Comparison of ENCODE assay signal across 9 cellular contexts in the genomic region with DNA sequence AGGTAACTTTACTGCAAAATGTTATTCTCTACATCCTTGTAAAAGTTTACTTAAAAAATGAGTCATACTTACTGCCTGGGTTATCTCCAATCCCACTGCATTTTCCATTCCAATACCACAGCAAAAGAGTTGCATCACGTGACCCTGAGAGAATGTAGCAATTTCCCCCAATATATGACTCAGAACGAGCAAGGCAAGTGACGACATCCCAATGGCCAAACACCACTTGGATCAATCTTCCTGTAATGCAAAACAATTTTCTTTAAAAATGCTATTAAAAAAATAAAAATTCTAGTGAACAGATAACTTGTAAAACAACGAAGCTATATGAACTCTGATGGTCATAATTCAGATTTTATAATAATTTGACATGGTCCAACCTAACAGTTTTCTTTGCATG.
A peak's percentile ranks its signal among the peaks of the same experiment; 100 is the strongest.
DNase-seq lines count a peak whose midpoint lies in the region; ATAC-seq and TF ChIP-seq lines count a peak whose summit lies in the region.
"Had no signal": no experiment of that assay in that cellular context is flagged by ENCODE, and none has a peak within 500 bp of the region (broad histone marks: within the 10 kb centered on the region; RNA-seq: fewer than 3 reads in every experiment).

No MANE protein-coding gene starts in this region.

- H3K9me2 ChIP-seq in HCT116 (ENCODE audit: insufficient read depth) = no peaks in the 10 kb centered on the region

- H3K36me3 ChIP-seq in HCT116 (ENCODE audit: control insufficient read depth in 1 of 2, insufficient read depth in 2 of 2, low read length in 2 of 2) = no peaks in the 10 kb centered on the region
- H3K36me3 ChIP-seq in SJCRH30 = no peaks in the 10 kb centered on the region

- no TSS peak for BruUV-seq in HCT116 (replicated peaks; lab: Mats Ljungman, UMichigan)

- no peak; the same call in 1 of the 2 replicates for ATAC-seq in HCT116
- ATAC-seq in HG02798 (IDR thresholded peaks at IDR 0.05; ENCODE audit: poor library complexity, unreplicated experiment) = no peak

- CTCF ChIA-PET in HCT116 (lab: Charles Lee) = interaction anchor here (1.2 kb wide), 1 partner anchor 16 kb away, joined by 3 read pairs; no protein-coding TSS in a partner anchor

- H3K36me3 Mint-ChIP-seq in nephron progenitor cell (ENCODE audit: low read depth) = no peaks in the 10 kb centered on the region

- RAD21 ChIA-PET in HCT116 (lab: Charles Lee; ENCODE audit: low non-redundant PET in 1 of 2, low total read pairs in 2 of 2, uncharacterized antibody in 2 of 2, unreplicated experiment in 2 of 2) = no interaction called here

- TF ChIP-seq CTCF in HCT116 (IDR thresholded peaks at IDR 0.05 in 2 of 3, conservative IDR thresholded peaks at IDR 0.05 in 1 of 3; ENCODE audit: borderline replicate concordance in 1 of 3, insufficient read depth in 1 of 3, low read depth in 2 of 3, low read length in 2 of 3) = no peak
- no peak for TF ChIP-seq CTCF in nephron progenitor cell (IDR thresholded peaks at IDR 0.05)

- H3K4me3 ChIP-seq in HCT116 (replicated peaks in 1 of 2; ENCODE audit: low read depth in 1 of 2, low read length in 2 of 2) (no peak overlapping the region), SJCRH30 (no peak overlapping the region)

- H3K27ac Mint-ChIP-seq in nephron progenitor cell = no peak overlapping the region

- no peaks in the 10 kb centered on the region for H3K27me3 Mint-ChIP-seq in nephron progenitor cell (ENCODE audit: low read depth, poor library complexity)

- POLR2A ChIA-PET in HCT116 (lab: Charles Lee) = no interaction called here

- no peak for TF ChIP-seq POLR2A in HCT116 (IDR thresholded peaks at IDR 0.05; ENCODE audit: borderline replicate concordance, extremely low read depth, insufficient read depth, insufficient read length)

- DNase-seq in HCT116 (ENCODE audit: low read depth, low spot score) (peak; percentile 53), SKM-1 treated with dmso at 0.1 percent for 144 hours (lab: John Stamatoyannopoulos, UW; ENCODE audit: unreplicated experiment) (peak; percentile 83), epithelial cell of prostate (ENCODE audit: low read depth, low spot score) (peak; percentile 34), NCI-H510A (lab: John Stamatoyannopoulos, UW) (no peak), nephron progenitor cell (no peak), SJCRH30 (no peak)
- DNase-seq in stimulated activated CD4-positive, alpha-beta T cell treated with anti-CD3 and anti-CD28 coated beads, Interleukin-2, amount 100 ng/mL, for 48 hours = peak; percentile 15 to 35
- DNase-seq: NCI-H446 treated with DMSO at 0.1 percent for 48 hours had no signal

- no peaks in the 10 kb centered on the region for H3K79me2 ChIP-seq in HCT116 (ENCODE audit: insufficient read depth, low read length)

- H2AFZ ChIP-seq in HCT116 (ENCODE audit: low read depth, low read length, poor library complexity, severe bottlenecking) = no peak overlapping the region

- H4K20me1 ChIP-seq in HCT116 (ENCODE audit: insufficient read depth) = no peaks in the 10 kb centered on the region

- no peak overlapping the region for H3K4me2 ChIP-seq in HCT116 (ENCODE audit: low read length)

- H3K27me3 ChIP-seq in HCT116 (ENCODE audit: insufficient read depth, low read length) (no peaks in the 10 kb centered on the region), SJCRH30 (no peaks in the 10 kb centered on the region)

- intact Hi-C loops in HCT116 (cut with micrococcal nuclease) = no loop called here

- no peaks in the 10 kb centered on the region for H3K4me1 Mint-ChIP-seq in nephron progenitor cell

- no peak overlapping the region for H3K4me3 Mint-ChIP-seq in nephron progenitor cell

- TF ChIP-seq RAD21 in HCT116 (IDR thresholded peaks at IDR 0.05; ENCODE audit: low read depth) = no peak

- no peak overlapping the region for H3K9ac ChIP-seq in HCT116 (ENCODE audit: low read length)

- no peaks in the 10 kb centered on the region for H3K9me3 Mint-ChIP-seq in nephron progenitor cell

- no peak overlapping the region for H3K27ac ChIP-seq in HCT116 (ENCODE audit: low read depth, low read length)
- peak overlapping the region; percentile 49 for H3K27ac ChIP-seq in epithelial cell of prostate
- H3K27ac ChIP-seq in SJCRH30 = no peak overlapping the region

- peaks cover 0 to 5% of the 10 kb centered on the region in 2 experiments; a peak in 1 of 4 replicates for H3K4me1 ChIP-seq in HCT116 (ENCODE audit: control insufficient read depth in 1 of 2, insufficient read depth in 2 of 2, low read length in 2 of 2)
- H3K4me1 ChIP-seq in SJCRH30 = 0 out of 2 replicates have a peak, but pooled peaks cover 3% of the 10 kb centered on the region

- H3K9me3 ChIP-seq in HCT116 (ENCODE audit: control insufficient read depth in 1 of 2, insufficient read depth in 1 of 2, low read depth in 1 of 2, low read length in 2 of 2) = no peaks in the 10 kb centered on the region
- H3K9me3 ChIP-seq in SJCRH30 (replicated peaks) = no peaks in the 10 kb centered on the region

TF ChIP-seq in HCT116, 20 proteins besides CTCF, POLR2A, EP300 and RAD21:
- TF ChIP-seq JUND (IDR thresholded peaks at IDR 0.05) = peak; percentile 64
- TF ChIP-seq CBX3 (IDR thresholded peaks at IDR 0.05; ENCODE audit: low read depth) = peak; percentile 81
- TF ChIP-seq CEBPB (IDR thresholded peaks at IDR 0.05; ENCODE audit: low read depth) = peak; percentile 94
- peak; percentile 47 for TF ChIP-seq SP1 (IDR thresholded peaks at IDR 0.05; ENCODE audit: low read depth)
- no peak for TF ChIP-seq SIN3A (IDR thresholded peaks at IDR 0.05; ENCODE audit: low read depth)
- TF ChIP-seq ZFX (IDR thresholded peaks at IDR 0.05) = no peak
- no peak for TF ChIP-seq EGR1 (IDR thresholded peaks at IDR 0.05; ENCODE audit: low read depth)
- TF ChIP-seq, protein P1, sequence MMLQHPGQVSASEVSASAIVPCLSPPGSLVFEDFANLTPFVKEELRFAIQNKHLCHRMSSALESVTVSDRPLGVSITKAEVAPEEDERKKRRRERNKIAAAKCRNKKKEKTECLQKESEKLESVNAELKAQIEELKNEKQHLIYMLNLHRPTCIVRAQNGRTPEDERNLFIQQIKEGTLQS (IDR thresholded peaks at IDR 0.05) = peak; percentile 65
- TF ChIP-seq FOSL1 (IDR thresholded peaks at IDR 0.05; ENCODE audit: low read depth) = peak; percentile 75
- no peak for TF ChIP-seq ZNF274 (IDR thresholded peaks at IDR 0.05; ENCODE audit: low read depth, low read length)
- no peak for TF ChIP-seq SRF (IDR thresholded peaks at IDR 0.05; ENCODE audit: low read depth)

Comparison
In these comparisons a context has a peak if more than half of its experiments do, and no peak if none do; other contexts are left out.
1. DNase-seq: peak in HCT116 (single experiment), SKM-1 treated with dmso at 0.1 percent for 144 hours (single experiment), epithelial cell of prostate (single experiment) and stimulated activated CD4-positive, alpha-beta T cell treated with anti-CD3 and anti-CD28 coated beads, Interleukin-2, amount 100 ng/mL, for 48 hours (2 of 2); none in NCI-H510A (single experiment), nephron progenitor cell (single experiment) and SJCRH30 (0 of 2).